In the genomic region with DNA sequence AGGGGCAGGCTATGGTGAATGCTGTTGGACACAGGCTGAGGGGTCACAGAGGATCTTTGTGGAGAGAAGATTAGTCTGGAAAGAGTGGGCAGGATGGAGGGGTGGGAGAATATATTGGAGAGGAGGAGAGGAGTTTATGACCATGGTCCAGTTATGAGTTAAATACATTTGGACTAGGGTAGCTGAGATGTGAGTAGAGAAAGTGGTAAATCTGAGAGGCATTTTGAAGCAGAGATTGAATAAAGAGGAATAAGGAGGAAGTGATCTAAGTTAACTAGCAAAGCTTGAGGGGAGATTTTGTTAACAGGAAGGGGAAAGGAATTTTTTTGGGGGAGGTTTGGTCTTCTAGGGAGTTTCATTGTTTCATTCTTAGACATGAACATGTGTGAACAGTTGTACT, we compare ENCODE assay signal across 2 cellular contexts.
TF ChIP-seq lines count a peak whose summit lies in the region.

No MANE protein-coding gene starts in this region.

TF ChIP-seq in IMR-90, 13 proteins besides CTCF, POLR2A, EP300 and RAD21:
- no peak for TF ChIP-seq RCOR1 (IDR thresholded peaks at IDR 0.05; ENCODE audit: insufficient replicate concordance, low read length)
- TF ChIP-seq, protein P1, sequence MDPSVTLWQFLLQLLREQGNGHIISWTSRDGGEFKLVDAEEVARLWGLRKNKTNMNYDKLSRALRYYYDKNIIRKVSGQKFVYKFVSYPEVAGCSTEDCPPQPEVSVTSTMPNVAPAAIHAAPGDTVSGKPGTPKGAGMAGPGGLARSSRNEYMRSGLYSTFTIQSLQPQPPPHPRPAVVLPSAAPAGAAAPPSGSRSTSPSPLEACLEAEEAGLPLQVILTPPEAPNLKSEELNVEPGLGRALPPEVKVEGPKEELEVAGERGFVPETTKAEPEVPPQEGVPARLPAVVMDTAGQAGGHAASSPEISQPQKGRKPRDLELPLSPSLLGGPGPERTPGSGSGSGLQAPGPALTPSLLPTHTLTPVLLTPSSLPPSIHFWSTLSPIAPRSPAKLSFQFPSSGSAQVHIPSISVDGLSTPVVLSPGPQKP (IDR thresholded peaks at IDR 0.05; ENCODE audit: borderline replicate concordance, low read depth, low read length) = no peak

TF ChIP-seq in K562, 482 proteins besides CTCF, POLR2A, EP300 and RAD21:
- TF ChIP-seq CREM (IDR thresholded peaks at IDR 0.05; ENCODE audit: low read depth) (no peak), PHF21A (IDR thresholded peaks at IDR 0.05; ENCODE audit: borderline replicate concordance, low read depth) (0 out of 2 replicates have a peak, but pooled peaks have one; percentile 53), U2AF1 (optimal IDR thresholded peaks at IDR 0.05; ENCODE audit: low read depth, low read length) (no peak), CHCHD3 (CRISPR knock-in tag; IDR thresholded peaks at IDR 0.05) (no peak), NFYB (IDR thresholded peaks at IDR 0.05; ENCODE audit: extremely low read depth, insufficient read length) (no peak), KDM1A (IDR thresholded peaks at IDR 0.05) (peak; percentile 79 to 87), ARID2 (IDR thresholded peaks at IDR 0.05) (no peak), SPI1 (IDR thresholded peaks at IDR 0.05; ENCODE audit: borderline replicate concordance, low read depth, low read length) (peak; percentile 17; the same call in 1 of the 2 replicates), DMBX1 (CRISPR knock-in tag; IDR thresholded peaks at IDR 0.05; ENCODE audit: borderline replicate concordance) (no peak), ZNF239 (CRISPR knock-in tag; IDR thresholded peaks at IDR 0.05) (no peak), CTBP1 (IDR thresholded peaks at IDR 0.05; ENCODE audit: borderline replicate concordance) (no peak), HDAC1 (IDR thresholded peaks at IDR 0.05) (peak in 1 of 2 experiments; percentile 49; a peak in 1 of 4 replicates), RBFOX2 (IDR thresholded peaks at IDR 0.05; ENCODE audit: low read depth, low read length) (no peak), ZSCAN29 (IDR thresholded peaks at IDR 0.05) (no peak)
- TF ChIP-seq, protein P2, sequence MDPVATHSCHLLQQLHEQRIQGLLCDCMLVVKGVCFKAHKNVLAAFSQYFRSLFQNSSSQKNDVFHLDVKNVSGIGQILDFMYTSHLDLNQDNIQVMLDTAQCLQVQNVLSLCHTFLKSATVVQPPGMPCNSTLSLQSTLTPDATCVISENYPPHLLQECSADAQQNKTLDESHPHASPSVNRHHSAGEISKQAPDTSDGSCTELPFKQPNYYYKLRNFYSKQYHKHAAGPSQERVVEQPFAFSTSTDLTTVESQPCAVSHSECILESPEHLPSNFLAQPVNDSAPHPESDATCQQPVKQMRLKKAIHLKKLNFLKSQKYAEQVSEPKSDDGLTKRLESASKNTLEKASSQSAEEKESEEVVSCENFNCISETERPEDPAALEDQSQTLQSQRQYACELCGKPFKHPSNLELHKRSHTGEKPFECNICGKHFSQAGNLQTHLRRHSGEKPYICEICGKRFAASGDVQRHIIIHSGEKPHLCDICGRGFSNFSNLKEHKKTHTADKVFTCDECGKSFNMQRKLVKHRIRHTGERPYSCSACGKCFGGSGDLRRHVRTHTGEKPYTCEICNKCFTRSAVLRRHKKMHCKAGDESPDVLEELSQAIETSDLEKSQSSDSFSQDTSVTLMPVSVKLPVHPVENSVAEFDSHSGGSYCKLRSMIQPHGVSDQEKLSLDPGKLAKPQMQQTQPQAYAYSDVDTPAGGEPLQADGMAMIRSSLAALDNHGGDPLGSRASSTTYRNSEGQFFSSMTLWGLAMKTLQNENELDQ (CRISPR knock-in tag; IDR thresholded peaks at IDR 0.05; ENCODE audit: borderline replicate concordance) = no peak
- TF ChIP-seq, protein P3, sequence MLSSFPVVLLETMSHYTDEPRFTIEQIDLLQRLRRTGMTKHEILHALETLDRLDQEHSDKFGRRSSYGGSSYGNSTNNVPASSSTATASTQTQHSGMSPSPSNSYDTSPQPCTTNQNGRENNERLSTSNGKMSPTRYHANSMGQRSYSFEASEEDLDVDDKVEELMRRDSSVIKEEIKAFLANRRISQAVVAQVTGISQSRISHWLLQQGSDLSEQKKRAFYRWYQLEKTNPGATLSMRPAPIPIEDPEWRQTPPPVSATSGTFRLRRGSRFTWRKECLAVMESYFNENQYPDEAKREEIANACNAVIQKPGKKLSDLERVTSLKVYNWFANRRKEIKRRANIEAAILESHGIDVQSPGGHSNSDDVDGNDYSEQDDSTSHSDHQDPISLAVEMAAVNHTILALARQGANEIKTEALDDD (IDR thresholded peaks at IDR 0.05) = peak; percentile 65
- TF ChIP-seq, protein P4, sequence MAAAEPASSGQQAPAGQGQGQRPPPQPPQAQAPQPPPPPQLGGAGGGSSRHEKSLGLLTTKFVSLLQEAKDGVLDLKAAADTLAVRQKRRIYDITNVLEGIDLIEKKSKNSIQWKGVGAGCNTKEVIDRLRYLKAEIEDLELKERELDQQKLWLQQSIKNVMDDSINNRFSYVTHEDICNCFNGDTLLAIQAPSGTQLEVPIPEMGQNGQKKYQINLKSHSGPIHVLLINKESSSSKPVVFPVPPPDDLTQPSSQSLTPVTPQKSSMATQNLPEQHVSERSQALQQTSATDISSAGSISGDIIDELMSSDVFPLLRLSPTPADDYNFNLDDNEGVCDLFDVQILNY (CRISPR knock-in tag; IDR thresholded peaks at IDR 0.05) = no peak
